In genomic region chr2:70248145-70248809, GRCh38 we compare ENCODE assay signal across 7 cellular contexts.
A peak's percentile ranks its signal among the peaks of the same experiment; 100 is the strongest.
DNase-seq lines count a peak whose midpoint lies in the region; ATAC-seq, FAIRE-seq and TF ChIP-seq lines count a peak whose summit lies in the region.

TIA1 (minus strand) TSS chr2:70248628; CDS start chr2:70248430, 198 bp downstream.

- peak within 1 kb of the TSS; percentile 99 for H3K4me3 ChIP-seq in astrocyte of the cerebellum (ENCODE audit: low read depth, low read length)
- H3K4me3 ChIP-seq in retinal pigment epithelial cell (ENCODE audit: low read length) = peak within 1 kb of the TSS; percentile 99

- DNase-seq in GM18507 (ENCODE audit: extremely low spot score, insufficient read length, low read depth) (peak; percentile 98), NCI-H2029 treated with DMSO at 0.1 percent for 48 hours (lab: John Stamatoyannopoulos, UW) (peak; percentile 95), T-helper 9 cell (peak; percentile 97), astrocyte of the cerebellum (ENCODE audit: low read depth) (peak; percentile 97), hippocampal formation (lab: John Stamatoyannopoulos, UW) (peak; percentile 86 to 90), retinal pigment epithelial cell (ENCODE audit: low read depth) (peak; percentile 91)

- FAIRE-seq in GM18507 (lab: Jason Lieb, UNC) = peak; percentile 93

- in situ Hi-C loops in astrocyte of the cerebellum (cut with HindIII; ENCODE audit: low sequenced_read_pairs) = no loop called here

- ATAC-seq in HG02981 (IDR thresholded peaks at IDR 0.05; ENCODE audit: unreplicated experiment) = peak; percentile 96

- TF ChIP-seq CTCF in astrocyte of the cerebellum (IDR thresholded peaks at IDR 0.05; ENCODE audit: low read depth, low read length, missing control alignments) (no peak), retinal pigment epithelial cell (conservative IDR thresholded peaks at IDR 0.05; ENCODE audit: low read depth, low read length) (no peak)

Comparison
In these comparisons a context has a peak if more than half of its experiments do, and no peak if none do; other contexts are left out.
1. Peak in every context shown above with its lines: DNase-seq, ATAC-seq and H3K4me3 ChIP-seq.